ENCODE assay signal across 9 cellular contexts in genomic region chr10:30510932-30511700, GRCh38.
DNase-seq lines count a peak whose midpoint lies in the region; ATAC-seq, FAIRE-seq and TF ChIP-seq lines count a peak whose summit lies in the region.
"Had no signal": no experiment of that assay in that cellular context is flagged by ENCODE, and none has a peak within 500 bp of the region (broad histone marks: within the 10 kb centered on the region; RNA-seq: fewer than 3 reads in every experiment).

No MANE protein-coding gene starts in this region.

- peaks cover 39% of the 10 kb centered on the region for H3K4me1 ChIP-seq in HepG2 (ENCODE audit: insufficient read depth, low read length)
- H3K4me1 ChIP-seq in right lobe of liver, result no peaks in the 10 kb centered on the region
- H3K4me1 ChIP-seq in K562 (replicated peaks in 1 of 2; ENCODE audit: control insufficient read depth in 2 of 2, insufficient read depth in 2 of 2, low read length in 2 of 2), result peaks cover 0 to 10% of the 10 kb centered on the region in 2 experiments; a peak in 2 of 5 replicates
- H3K4me1 ChIP-seq in tibial nerve, result peaks cover 0 to 9% (median 2%) of the 10 kb centered on the region in 4 donors
- no peaks in the 10 kb centered on the region for H3K4me1 ChIP-seq in small intestine (ENCODE audit: control insufficient read depth in 2 of 2, insufficient read depth in 1 of 2, low read depth in 1 of 2, low read length in 1 of 2)
- H3K4me1 ChIP-seq: BLaER1 had no signal

- ATAC-seq in HepG2, result peak; percentile 41; the same call in 1 of the 3 replicates
- ATAC-seq in right lobe of liver, result no peak
- peak; percentile 31 for ATAC-seq in HG03108 (IDR thresholded peaks at IDR 0.05; ENCODE audit: unreplicated experiment)
- peak; percentile 17; the same call in 1 of the 3 replicates for ATAC-seq in K562

- intact Hi-C loops in HepG2 (cut with micrococcal nuclease; ENCODE audit: unreplicated experiment), result no loop called here
- intact Hi-C loops in right lobe of liver (cut with DNase I), result no loop called here
- intact Hi-C loops in K562 (cut with micrococcal nuclease), result no loop called here

- H3K9me3 ChIP-seq in HepG2 (ENCODE audit: low read length) (no peaks in the 10 kb centered on the region), right lobe of liver (no peaks in the 10 kb centered on the region), K562 (replicated peaks; ENCODE audit: control insufficient read depth, insufficient read depth, low read depth, low read length) (no peaks in the 10 kb centered on the region), tibial nerve (no peaks in the 10 kb centered on the region), small intestine (ENCODE audit: control insufficient read depth, low read depth) (no peaks in the 10 kb centered on the region)
- H3K9me3 ChIP-seq: BLaER1 had no signal

- H3K27ac ChIP-seq in HepG2 (ENCODE audit: extremely low read length, insufficient read depth, low read length) (no peak overlapping the region), right lobe of liver (no peak overlapping the region), K562 (ENCODE audit: extremely low read depth, low read depth, low read length) (no peak overlapping the region), tibial nerve (peak overlapping the region in 2 of 4 donors; percentile 45 to 63), small intestine (ENCODE audit: low read depth in 1 of 2, low read length in 1 of 2) (peak overlapping the region in 1 of 2 donors; percentile 23)
- H3K27ac ChIP-seq: BLaER1 had no signal

- no peak for DNase-seq in HepG2 (ENCODE audit: low spot score)
- no peak for DNase-seq in right lobe of liver
- DNase-seq in K562 (ENCODE audit: extremely low read depth in 1 of 4, low spot score in 3 of 4), result no peak
- no peak for DNase-seq in activated gamma-delta T cell (lab: John Stamatoyannopoulos, UW)
- no peak for DNase-seq in tibial nerve (ENCODE audit: low spot score in 2 of 2)
- no peak for DNase-seq in NCI-H2029 (lab: John Stamatoyannopoulos, UW)
- DNase-seq in small intestine, result no peak

- H3K79me2 ChIP-seq in HepG2 (ENCODE audit: insufficient read depth, low read length) (no peaks in the 10 kb centered on the region), K562 (ENCODE audit: control insufficient read depth, insufficient read depth, low read length) (no peaks in the 10 kb centered on the region)

- CTCF ChIA-PET in HepG2 (lab: Yijun Ruan, JAX; ENCODE audit: low intra/inter-chr PET ratio, low total read pairs) (no interaction called here), K562 (lab: Yijun Ruan, JAX; ENCODE audit: low intra/inter-chr PET ratio) (no interaction called here)

- H3K4me3 ChIP-seq in HepG2 (replicated peaks in 1 of 3; ENCODE audit: insufficient read depth in 1 of 3, low read depth in 2 of 3, low read length in 3 of 3) (no peak overlapping the region), right lobe of liver (no peak overlapping the region), K562 (no peak overlapping the region), tibial nerve (no peak overlapping the region), small intestine (ENCODE audit: low read depth in 1 of 2, low read length in 2 of 2) (no peak overlapping the region)
- H3K4me3 ChIP-seq: BLaER1 had no signal

- H3K9ac ChIP-seq in HepG2 (ENCODE audit: insufficient read depth, low read depth, low read length) (no peak overlapping the region), K562 (ENCODE audit: insufficient read depth in 1 of 2, low read depth in 2 of 2, low read length in 2 of 2) (no peak overlapping the region)
- H3K9ac ChIP-seq: BLaER1 had no signal

- H3K9me1 ChIP-seq in K562 (ENCODE audit: control insufficient read depth, insufficient read depth, low read length), result no peaks in the 10 kb centered on the region

- no peak for TF ChIP-seq CTCF in HepG2 (CRISPR knock-in tag; IDR thresholded peaks at IDR 0.05)
- no peak for TF ChIP-seq CTCF in right lobe of liver (IDR thresholded peaks at IDR 0.05)
- TF ChIP-seq CTCF in K562 (IDR thresholded peaks at IDR 0.05 in 2 of 3, conservative IDR thresholded peaks at IDR 0.05 in 1 of 3; ENCODE audit: insufficient read depth in 2 of 3, low read depth in 1 of 3, low read length in 3 of 3), result no peak; a peak in 1 of 6 replicates
- no peak for TF ChIP-seq CTCF in tibial nerve (IDR thresholded peaks at IDR 0.05)

- H3K27me3 ChIP-seq in HepG2 (ENCODE audit: control insufficient read depth in 1 of 2, insufficient read depth in 2 of 2, low read length in 2 of 2), result no peaks in the 10 kb centered on the region
- no peaks in the 10 kb centered on the region for H3K27me3 ChIP-seq in right lobe of liver
- H3K27me3 ChIP-seq in K562 (ENCODE audit: control insufficient read depth in 2 of 2, insufficient read depth in 2 of 2, low read length in 2 of 2), result no peaks in the 10 kb centered on the region
- H3K27me3 ChIP-seq in tibial nerve, result no peaks in the 10 kb centered on the region
- H3K27me3 ChIP-seq in small intestine (ENCODE audit: control insufficient read depth in 2 of 2, insufficient read depth in 2 of 2, low read length in 2 of 2), result no peaks in the 10 kb centered on the region
- H3K27me3 ChIP-seq: BLaER1 had no signal

- H3K36me3 ChIP-seq in HepG2 (replicated peaks in 1 of 2; ENCODE audit: control insufficient read depth in 1 of 2, insufficient read depth in 2 of 2, low read length in 2 of 2) (no peaks in the 10 kb centered on the region), right lobe of liver (no peaks in the 10 kb centered on the region), K562 (ENCODE audit: control insufficient read depth, insufficient read depth, low read length) (no peaks in the 10 kb centered on the region), tibial nerve (no peaks in the 10 kb centered on the region), small intestine (ENCODE audit: control insufficient read depth in 2 of 2, insufficient read depth in 2 of 2, low read length in 2 of 2) (no peaks in the 10 kb centered on the region)
- H3K36me3 ChIP-seq: BLaER1 had no signal

- no peaks in the 10 kb centered on the region for H4K20me1 ChIP-seq in HepG2 (ENCODE audit: insufficient read depth, low read length)
- no peaks in the 10 kb centered on the region for H4K20me1 ChIP-seq in K562 (replicated peaks; ENCODE audit: control insufficient read depth, insufficient read depth, low read length)
- H4K20me1 ChIP-seq: BLaER1 had no signal

- H2AFZ ChIP-seq in HepG2 (ENCODE audit: low read length) (no peak overlapping the region), K562 (ENCODE audit: low read depth, low read length) (no peak overlapping the region)

- FAIRE-seq in HepG2 (lab: Jason Lieb, UNC) (no peak), K562 (lab: Jason Lieb, UNC) (no peak), small intestine (lab: Jason Lieb, UNC) (no peak)

- no peak for TF ChIP-seq EP300 in HepG2 (IDR thresholded peaks at IDR 0.05; ENCODE audit: low read depth in 2 of 2, low read length in 2 of 2)
- TF ChIP-seq EP300 in HepG2 (CRISPR knock-in tag; IDR thresholded peaks at IDR 0.05; ENCODE audit: borderline replicate concordance), result no peak
- TF ChIP-seq EP300 in K562 (IDR thresholded peaks at IDR 0.05; ENCODE audit: low read length), result no peak
- no peak for TF ChIP-seq EP300 in tibial nerve (IDR thresholded peaks at IDR 0.05)

- in situ Hi-C loops in HepG2 (cut with HindIII; ENCODE audit: extremely low pct_ligation_motif_present, low pct_unique_long_range_greater_than_20kb), result no loop called here
- in situ Hi-C loops in K562 (cut with MboI), result no loop called here

- POLR2A ChIA-PET in HepG2 (lab: Yijun Ruan, JAX), result no interaction called here
- POLR2A ChIA-PET in K562 (lab: Yijun Ruan, JAX), result interaction anchor here (0.9 to 1.0 kb wide), 3 partner anchors 9 to 22 kb away, joined by 3 to 4 read pairs (median 4); no protein-coding TSS in a partner anchor

- TF ChIP-seq RAD21 in HepG2 (CRISPR knock-in tag; IDR thresholded peaks at IDR 0.05), result no peak
- no peak for TF ChIP-seq RAD21 in K562 (CRISPR knock-in tag; conservative IDR thresholded peaks at IDR 0.05 in 1 of 2, IDR thresholded peaks at IDR 0.05 in 1 of 2)

- TF ChIP-seq POLR2A in HepG2 (IDR thresholded peaks at IDR 0.05; ENCODE audit: insufficient read depth in 1 of 2, low read depth in 2 of 2, low read length in 2 of 2), result no peak
- no peak for TF ChIP-seq POLR2A in right lobe of liver (IDR thresholded peaks at IDR 0.05)
- TF ChIP-seq POLR2A in K562 (conservative IDR thresholded peaks at IDR 0.05), result no peak
- TF ChIP-seq POLR2A in tibial nerve (IDR thresholded peaks at IDR 0.05), result no peak

- 51% methylated on average over 4 of the region's 4 CpGs for WGBS in HepG2 (ENCODE audit: low lambda C conversion rate)
- WGBS in right lobe of liver (ENCODE audit: insufficient coverage, low coverage, low lambda C conversion rate, missing lambda C conversion rate), result 71% methylated on average over 4 of the region's 4 CpGs
- 12% methylated on average over 4 of the region's 4 CpGs for WGBS in K562 (ENCODE audit: insufficient coverage, low coverage, missing lambda C conversion rate)
- 57 to 63% methylated on average over 4 of the region's 4 CpGs for WGBS in tibial nerve, 2 donors
- WGBS in small intestine, 3 donors, result 60 to 65% (median 65%) methylated on average over 4 of the region's 4 CpGs

- H3K4me2 ChIP-seq in HepG2 (ENCODE audit: low read depth, low read length), result 0 out of 2 replicates have a peak overlapping the region, but pooled peaks have one; percentile 21
- H3K4me2 ChIP-seq in K562 (ENCODE audit: insufficient read depth, low read length), result peak overlapping the region; percentile 22; the same call in 1 of the 2 replicates
- H3K4me2 ChIP-seq: BLaER1 had no signal

- no TSS peak for BruUV-seq in HepG2 (replicated peaks; lab: Mats Ljungman, UMichigan)
- BruUV-seq in K562 (replicated peaks; lab: Mats Ljungman, UMichigan), result no TSS peak

TF ChIP-seq in HepG2, 621 proteins besides CTCF, POLR2A, EP300 and RAD21 (continues in another document):
- TF ChIP-seq ZNF782 (CRISPR knock-in tag; IDR thresholded peaks at IDR 0.05; ENCODE audit: borderline replicate concordance), result no peak
- no peak for TF ChIP-seq DBP (CRISPR knock-in tag; IDR thresholded peaks at IDR 0.05; ENCODE audit: not compliant biosample characterization)
- no peak for TF ChIP-seq ZMYM3 (CRISPR knock-in tag; IDR thresholded peaks at IDR 0.05)

TF ChIP-seq in K562, 482 proteins besides CTCF, POLR2A, EP300 and RAD21 (continues in another document):
- no peak for TF ChIP-seq LCOR (CRISPR knock-in tag; IDR thresholded peaks at IDR 0.05)
- TF ChIP-seq GTF2B (IDR thresholded peaks at IDR 0.05; ENCODE audit: extremely low read depth, insufficient read length), result no peak
- no peak for TF ChIP-seq TCF7L2 (IDR thresholded peaks at IDR 0.05; ENCODE audit: low read depth, low read length)
- TF ChIP-seq POLR3A (IDR thresholded peaks at IDR 0.05; ENCODE audit: borderline replicate concordance, extremely low read depth, insufficient read depth, insufficient read length), result no peak
- TF ChIP-seq E2F3 (CRISPR knock-in tag; IDR thresholded peaks at IDR 0.05), result no peak

Comparison
In these comparisons a context has a peak if more than half of its experiments do, and no peak if none do; other contexts are left out.
1. ATAC-seq: peak in HepG2 (single experiment), HG03108 (single experiment) and K562 (single experiment); none in right lobe of liver (0 of 4).
2. Of the 241 proteins assayed by ChIP-seq in both HepG2 and K562: peak only in HepG2: none; only in K562: ATF7, FOSL1, MTA1, SMARCC2 and TGIF2; in both: none; in neither: 235; mixed calls (peak in some experiments, not most) for 1.